Comparison of ENCODE assay signal across 21 cellular contexts in genomic region chr15:73130830-73131229, GRCh38.
"Had no signal": no experiment of that assay in that cellular context is flagged by ENCODE, and none has a peak within 500 bp of the region (broad histone marks: within the 10 kb centered on the region; RNA-seq: fewer than 3 reads in every experiment).

No MANE protein-coding gene starts in this region.

- H3K27ac Mint-ChIP-seq: dendritic cell treated with granulocyte-macrophage colony-stimulating factor and Interleukin-4, amounts not matched to agents 40 ng/mL and 50 ng/mL, for 4 days; effector memory CD8-positive, alpha-beta T cell; endodermal cell; mesothelial cell of epicardium had no signal

- H3K36me3 ChIP-seq: colonic mucosa, left lung had no signal

- H3K27me3 ChIP-seq: colonic mucosa, esophagus squamous epithelium, gastrocnemius medialis, heart right ventricle, left lung had no signal

- H3K27ac ChIP-seq: colonic mucosa, epithelial cell of prostate, esophagus squamous epithelium, gastrocnemius medialis, heart right ventricle, left lung, lower lobe of right lung had no signal

- H3K4me3 Mint-ChIP-seq: dendritic cell treated with granulocyte-macrophage colony-stimulating factor and Interleukin-4, amounts not matched to agents 40 ng/mL and 50 ng/mL, for 4 days; effector memory CD8-positive, alpha-beta T cell; endodermal cell; mesothelial cell of epicardium had no signal

- H3K27me3 Mint-ChIP-seq: effector memory CD8-positive, alpha-beta T cell had no signal

- H3K9me3 Mint-ChIP-seq: dendritic cell treated with granulocyte-macrophage colony-stimulating factor and Interleukin-4, amounts not matched to agents 40 ng/mL and 50 ng/mL, for 4 days; effector memory CD8-positive, alpha-beta T cell; endodermal cell had no signal

- H3K4me1 ChIP-seq: colonic mucosa, esophagus squamous epithelium, gastrocnemius medialis, heart right ventricle, left lung, lower lobe of right lung had no signal

- DNase-seq: colonic mucosa; cortex of kidney; effector CD8-positive, alpha-beta T cell; effector memory CD8-positive, alpha-beta T cell; endodermal cell; erythroblast; esophagus squamous epithelium; foreskin fibroblast; foreskin melanocyte; gastrocnemius medialis; heart right ventricle; hippocampal formation; left cardiac atrium; left lung; left ventricle myocardium superior; lower lobe of right lung; mesenchymal stem cell; mucosa of descending colon had no signal

- H3K9me3 ChIP-seq: colonic mucosa, esophagus squamous epithelium, gastrocnemius medialis, heart right ventricle, left lung, lower lobe of right lung, mucosa of descending colon had no signal

- H3K4me3 ChIP-seq: colonic mucosa, esophagus squamous epithelium, gastrocnemius medialis, heart right ventricle, left lung, lower lobe of right lung, mucosa of descending colon had no signal
